ENCODE assay signal across 1 cellular context in the genomic region with DNA sequence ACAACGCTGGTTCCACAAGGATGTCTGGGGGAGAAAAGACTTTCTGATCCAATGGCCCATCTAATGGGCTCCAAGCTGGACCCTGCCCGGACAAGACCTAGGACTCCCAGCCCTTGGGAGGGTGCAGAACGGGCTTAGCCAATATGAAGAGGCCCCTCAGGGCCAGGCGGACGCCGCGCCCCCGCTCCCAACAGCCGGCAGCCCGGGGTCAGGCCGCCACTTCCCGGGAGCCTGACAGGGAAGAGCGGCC.
TF ChIP-seq lines count a peak whose summit lies in the region.

No MANE protein-coding gene starts in this region.

TF ChIP-seq in neural cell, 6 proteins besides CTCF, POLR2A, EP300 and RAD21 (continued from another document):
- TF ChIP-seq, protein P1, sequence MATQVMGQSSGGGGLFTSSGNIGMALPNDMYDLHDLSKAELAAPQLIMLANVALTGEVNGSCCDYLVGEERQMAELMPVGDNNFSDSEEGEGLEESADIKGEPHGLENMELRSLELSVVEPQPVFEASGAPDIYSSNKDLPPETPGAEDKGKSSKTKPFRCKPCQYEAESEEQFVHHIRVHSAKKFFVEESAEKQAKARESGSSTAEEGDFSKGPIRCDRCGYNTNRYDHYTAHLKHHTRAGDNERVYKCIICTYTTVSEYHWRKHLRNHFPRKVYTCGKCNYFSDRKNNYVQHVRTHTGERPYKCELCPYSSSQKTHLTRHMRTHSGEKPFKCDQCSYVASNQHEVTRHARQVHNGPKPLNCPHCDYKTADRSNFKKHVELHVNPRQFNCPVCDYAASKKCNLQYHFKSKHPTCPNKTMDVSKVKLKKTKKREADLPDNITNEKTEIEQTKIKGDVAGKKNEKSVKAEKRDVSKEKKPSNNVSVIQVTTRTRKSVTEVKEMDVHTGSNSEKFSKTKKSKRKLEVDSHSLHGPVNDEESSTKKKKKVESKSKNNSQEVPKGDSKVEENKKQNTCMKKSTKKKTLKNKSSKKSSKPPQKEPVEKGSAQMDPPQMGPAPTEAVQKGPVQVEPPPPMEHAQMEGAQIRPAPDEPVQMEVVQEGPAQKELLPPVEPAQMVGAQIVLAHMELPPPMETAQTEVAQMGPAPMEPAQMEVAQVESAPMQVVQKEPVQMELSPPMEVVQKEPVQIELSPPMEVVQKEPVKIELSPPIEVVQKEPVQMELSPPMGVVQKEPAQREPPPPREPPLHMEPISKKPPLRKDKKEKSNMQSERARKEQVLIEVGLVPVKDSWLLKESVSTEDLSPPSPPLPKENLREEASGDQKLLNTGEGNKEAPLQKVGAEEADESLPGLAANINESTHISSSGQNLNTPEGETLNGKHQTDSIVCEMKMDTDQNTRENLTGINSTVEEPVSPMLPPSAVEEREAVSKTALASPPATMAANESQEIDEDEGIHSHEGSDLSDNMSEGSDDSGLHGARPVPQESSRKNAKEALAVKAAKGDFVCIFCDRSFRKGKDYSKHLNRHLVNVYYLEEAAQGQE (IDR thresholded peaks at IDR 0.05; ENCODE audit: borderline replicate concordance) = no peak
- no peak for TF ChIP-seq SMC3 (conservative IDR thresholded peaks at IDR 0.05; ENCODE audit: poor library complexity)
- no peak for TF ChIP-seq EZH2 (IDR thresholded peaks at IDR 0.05; ENCODE audit: borderline replicate concordance, insufficient read depth, low read length, poor library complexity, severe bottlenecking)
TF ChIP-seq in neural cell: peak in this region for 0.
